Comparison of ENCODE assay signal across 24 cellular contexts in the genomic region with DNA sequence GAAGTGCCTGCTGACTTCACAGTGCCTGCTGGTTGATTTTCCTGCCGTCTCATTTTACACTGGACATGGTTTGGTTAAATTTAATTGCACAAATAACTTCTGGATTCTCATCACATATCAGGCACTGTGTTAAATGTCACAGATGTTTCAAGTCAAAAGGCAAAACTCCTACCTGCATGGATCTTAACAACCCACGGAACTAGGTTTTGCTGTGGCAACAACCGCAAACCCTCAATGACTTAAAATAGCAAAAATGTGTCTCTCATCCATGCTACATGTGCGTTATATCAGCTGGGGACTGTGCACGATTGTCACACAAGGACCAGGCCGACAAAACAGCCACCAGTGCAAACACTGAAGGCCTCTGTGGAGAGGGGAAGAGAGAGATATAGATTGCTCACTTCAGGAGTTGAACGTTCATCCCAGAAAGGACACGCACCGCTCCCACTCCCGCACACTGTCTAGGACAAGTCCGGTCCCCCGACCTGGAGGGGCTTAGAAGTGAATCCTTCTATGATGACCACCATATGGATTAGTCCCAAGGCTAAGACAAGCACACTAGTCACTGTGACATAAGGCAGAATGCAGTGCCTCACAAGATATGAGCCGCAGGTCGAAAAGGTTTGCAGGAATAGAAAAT.
DNase-seq lines count a peak whose midpoint lies in the region; ATAC-seq, FAIRE-seq and TF ChIP-seq lines count a peak whose summit lies in the region.
"Had no signal": no experiment of that assay in that cellular context is flagged by ENCODE, and none has a peak within 500 bp of the region (broad histone marks: within the 10 kb centered on the region; RNA-seq: fewer than 3 reads in every experiment).

No MANE protein-coding gene starts in this region.

- H3K4me2 ChIP-seq in H1 (ENCODE audit: insufficient read depth in 1 of 2, low read depth in 2 of 2, low read length in 2 of 2) (no peak overlapping the region), neural cell (ENCODE audit: low read length) (no peak overlapping the region)
- H3K4me2 ChIP-seq: A549; BLaER1 treated with 17β-estradiol and CSF1 and Interleukin-3, amounts not matched to agents 10 nM and 100 nM had no signal

- no peaks in the 10 kb centered on the region for H3K79me1 ChIP-seq in H1 (ENCODE audit: low read depth, low read length)

- TF ChIP-seq POLR2A in H1 (IDR thresholded peaks at IDR 0.05; ENCODE audit: control extremely low read depth in 1 of 2, low read depth in 2 of 2, low read length in 2 of 2) (no peak), stomach (IDR thresholded peaks at IDR 0.05) (no peak)

- no peak overlapping the region for H4K5ac ChIP-seq in H1 (ENCODE audit: insufficient read length, low read depth, low read length)

- no peak for FAIRE-seq in H1 (lab: Jason Lieb, UNC)
- no peak for FAIRE-seq in pancreas (lab: Jason Lieb, UNC)
- FAIRE-seq: A549, GM12891, GM18507 had no signal

- no peak overlapping the region for H3K4ac ChIP-seq in H1 (replicated peaks; ENCODE audit: insufficient read length, low read depth, low read length)

- no peaks in the 10 kb centered on the region for H3K4me1 ChIP-seq in H1 (replicated peaks in 1 of 4; ENCODE audit: control insufficient read depth in 3 of 4, insufficient read depth in 4 of 4, low read length in 3 of 4)
- H3K4me1 ChIP-seq in pancreas: no peaks in the 10 kb centered on the region
- no peaks in the 10 kb centered on the region for H3K4me1 ChIP-seq in stomach
- H3K4me1 ChIP-seq: A549; BE2C; BLaER1 treated with 17β-estradiol and CSF1 and Interleukin-3, amounts not matched to agents 10 nM and 100 nM had no signal

- H3K36me3 ChIP-seq in H1 (ENCODE audit: control insufficient read depth in 2 of 4, insufficient read depth in 4 of 4, low read length in 3 of 4): no peaks in the 10 kb centered on the region
- no peaks in the 10 kb centered on the region for H3K36me3 ChIP-seq in neural cell (ENCODE audit: insufficient read depth, low read length)
- H3K36me3 ChIP-seq in pancreas: no peaks in the 10 kb centered on the region
- H3K36me3 ChIP-seq in stomach: no peaks in the 10 kb centered on the region
- H3K36me3 ChIP-seq: BE2C; BLaER1 treated with 17β-estradiol and CSF1 and Interleukin-3, amounts not matched to agents 10 nM and 100 nM had no signal

- no peaks in the 10 kb centered on the region for H3K9me2 ChIP-seq in neural cell (ENCODE audit: insufficient read depth, low read length)

- no peaks in the 10 kb centered on the region for H3K23me2 ChIP-seq in H1 (ENCODE audit: low read depth, low read length)

- peaks cover 14% of the 10 kb centered on the region for H3K9me3 Mint-ChIP-seq in activated naive CD4-positive, alpha-beta T cell treated with anti-CD3 and anti-CD28 coated beads, Interleukin-2, amount 10 ng/mL, durations not matched to agents 7 days and 5 days
- no peaks in the 10 kb centered on the region for H3K9me3 Mint-ChIP-seq in stimulated activated effector memory CD8-positive, alpha-beta T cell treated with anti-CD3 and anti-CD28 coated beads, Interleukin-12 subunit alpha, Interleukin-12 subunit beta, amount 100 ng/mL, for 72 hours
- H3K9me3 Mint-ChIP-seq: CD4-positive, alpha-beta T cell; CD8-positive, alpha-beta memory T cell; H9 had no signal

- H2BK15ac ChIP-seq in H1 (ENCODE audit: low read length): 0 out of 2 replicates have a peak overlapping the region, but pooled peaks have one; percentile 8

- H3F3A ChIP-seq in neural cell (ENCODE audit: insufficient read depth, low read length, poor library complexity, severe bottlenecking): no peaks in the 10 kb centered on the region

- no peak overlapping the region for H2BK20ac ChIP-seq in H1 (ENCODE audit: low read length)

- no peak overlapping the region for H2AFZ ChIP-seq in H1 (ENCODE audit: low read length)
- H2AFZ ChIP-seq in neural cell (ENCODE audit: low read depth, low read length): no peak overlapping the region

- TF ChIP-seq EP300 in H1 (IDR thresholded peaks at IDR 0.05; ENCODE audit: borderline replicate concordance in 1 of 2, low read depth in 2 of 2, low read length in 2 of 2) (no peak), neural cell (conservative IDR thresholded peaks at IDR 0.05; ENCODE audit: poor library complexity, severe bottlenecking) (no peak), stomach (IDR thresholded peaks at IDR 0.05) (no peak)

- peaks cover 32% of the 10 kb centered on the region for H3K4me1 Mint-ChIP-seq in activated naive CD4-positive, alpha-beta T cell treated with anti-CD3 and anti-CD28 coated beads, Interleukin-2, amount 10 ng/mL, durations not matched to agents 7 days and 5 days
- H3K4me1 Mint-ChIP-seq in stimulated activated effector memory CD8-positive, alpha-beta T cell treated with anti-CD3 and anti-CD28 coated beads, Interleukin-12 subunit alpha, Interleukin-12 subunit beta, amount 100 ng/mL, for 72 hours: peaks cover 5% of the 10 kb centered on the region
- H3K4me1 Mint-ChIP-seq: CD14-positive monocyte had no signal

- intact Hi-C loops in posterior vena cava (cut with DNase I) (no loop called here), pancreas (cut with DNase I) (no loop called here), stomach (cut with DNase I; ENCODE audit: low total_unique reads) (no loop called here)

- H2BK5ac ChIP-seq in H1 (ENCODE audit: low read depth, low read length): no peak overlapping the region

- no peak for DNase-seq in activated naive CD4-positive, alpha-beta T cell treated with anti-CD3 and anti-CD28 coated beads, Interleukin-2, amount 10 ng/mL, durations not matched to agents 7 days and 5 days
- DNase-seq in activated naive CD4-positive, alpha-beta T cell (lab: John Stamatoyannopoulos, UW): no peak
- no peak for DNase-seq in H1 (ENCODE audit: low read depth in 1 of 2, low spot score in 2 of 2)
- DNase-seq in posterior vena cava (ENCODE audit: low spot score): peak; percentile 70
- no peak for DNase-seq in pancreas
- DNase-seq in stimulated activated effector memory CD8-positive, alpha-beta T cell treated with anti-CD3 and anti-CD28 coated beads, Interleukin-12 subunit alpha, Interleukin-12 subunit beta, amount 100 ng/mL, for 72 hours (ENCODE audit: low spot score in 2 of 2): no peak
- no peak for DNase-seq in stomach
- DNase-seq: 8988T; ACHN; AML-193; BE2C; CD4-positive, alpha-beta T cell; CD8-positive, alpha-beta memory T cell; DMS53; DMS79 treated with DMSO at 0.1 percent for 48 hours; GF-D8; H9 had no signal

- no peak overlapping the region for H4K8ac ChIP-seq in H1 (ENCODE audit: extremely low read depth, insufficient read depth, low read length)

- no peak overlapping the region for H2BK12ac ChIP-seq in H1 (ENCODE audit: low read depth, low read length)

- H4K20me1 ChIP-seq in H1 (replicated peaks in 1 of 2; ENCODE audit: control insufficient read depth in 1 of 2, insufficient read depth in 2 of 2, low read length in 2 of 2): no peaks in the 10 kb centered on the region
- no peaks in the 10 kb centered on the region for H4K20me1 ChIP-seq in neural cell (ENCODE audit: insufficient read depth)
- H4K20me1 ChIP-seq: BLaER1 treated with 17β-estradiol and CSF1 and Interleukin-3, amounts not matched to agents 10 nM and 100 nM had no signal

- H3K4me3 Mint-ChIP-seq in activated naive CD4-positive, alpha-beta T cell treated with anti-CD3 and anti-CD28 coated beads, Interleukin-2, amount 10 ng/mL, durations not matched to agents 7 days and 5 days: no peak overlapping the region
- H3K4me3 Mint-ChIP-seq in stimulated activated effector memory CD8-positive, alpha-beta T cell treated with anti-CD3 and anti-CD28 coated beads, Interleukin-12 subunit alpha, Interleukin-12 subunit beta, amount 100 ng/mL, for 72 hours: no peak overlapping the region
- H3K4me3 Mint-ChIP-seq: CD14-positive monocyte; CD4-positive, alpha-beta T cell; CD8-positive, alpha-beta memory T cell; H9 had no signal

- H3K27ac Mint-ChIP-seq in activated naive CD4-positive, alpha-beta T cell treated with anti-CD3 and anti-CD28 coated beads, Interleukin-2, amount 10 ng/mL, durations not matched to agents 7 days and 5 days: peak overlapping the region; percentile 15
- no peak overlapping the region for H3K27ac Mint-ChIP-seq in stimulated activated effector memory CD8-positive, alpha-beta T cell treated with anti-CD3 and anti-CD28 coated beads, Interleukin-12 subunit alpha, Interleukin-12 subunit beta, amount 100 ng/mL, for 72 hours
- H3K27ac Mint-ChIP-seq: CD14-positive monocyte; CD4-positive, alpha-beta T cell; CD8-positive, alpha-beta memory T cell; H9 had no signal

- POLR2A ChIA-PET in H1 (lab: Charles Lee; ENCODE audit: partially characterized antibody): no interaction called here

- H2BK120ac ChIP-seq in H1 (replicated peaks; ENCODE audit: low read depth, low read length): no peak overlapping the region

- no peak overlapping the region for H3K23ac ChIP-seq in H1 (ENCODE audit: insufficient read length)

- TF ChIP-seq RAD21 in H1 (IDR thresholded peaks at IDR 0.05 in 1 of 2, conservative IDR thresholded peaks at IDR 0.05 in 1 of 2; ENCODE audit: low read depth in 2 of 2, low read length in 2 of 2): no peak
- no peak for TF ChIP-seq RAD21 in neural cell (conservative IDR thresholded peaks at IDR 0.05)

- 93% methylated on average over 14 of the region's 14 CpGs; no CpG with 5 or more reads in 1 of the 2 experiments for WGBS in H1 (ENCODE audit: extremely low coverage in 1 of 2, insufficient coverage in 1 of 2, insufficient read length in 1 of 2, insufficient replicate concordance in 2 of 2, low coverage in 1 of 2, low lambda C conversion rate in 2 of 2, missing lambda C conversion rate in 1 of 2), 2 experiments
- WGBS in pancreas, 2 donors: 84 to 89% methylated on average over 14 of the region's 14 CpGs
- WGBS in stomach, 5 donors: 87 to 92% (median 89%) methylated on average over 14 of the region's 14 CpGs

- no peak overlapping the region for H3K4me3 ChIP-seq in H1 (ENCODE audit: extremely low read depth in 1 of 4, insufficient read depth in 2 of 4, low read depth in 3 of 4, low read length in 4 of 4)
- no peak overlapping the region for H3K4me3 ChIP-seq in neural cell (ENCODE audit: low read length)
- H3K4me3 ChIP-seq in pancreas: no peak overlapping the region
- H3K4me3 ChIP-seq in stomach: no peak overlapping the region
- H3K4me3 ChIP-seq: A549; BLaER1 treated with 17β-estradiol and CSF1 and Interleukin-3, amounts not matched to agents 10 nM and 100 nM had no signal

- H3K9me3 ChIP-seq in H1 (ENCODE audit: insufficient read depth in 2 of 2, low read depth in 1 of 2, low read length in 1 of 2): no peaks in the 10 kb centered on the region
- H3K9me3 ChIP-seq in neural cell (ENCODE audit: low read length): no peaks in the 10 kb centered on the region
- H3K9me3 ChIP-seq in pancreas: no peaks in the 10 kb centered on the region
- no peaks in the 10 kb centered on the region for H3K9me3 ChIP-seq in stomach
- H3K9me3 ChIP-seq: A549; BE2C; BLaER1 treated with 17β-estradiol and CSF1 and Interleukin-3, amounts not matched to agents 10 nM and 100 nM had no signal

- no peak for ATAC-seq in pancreas
- no peak for ATAC-seq in stimulated activated effector memory CD8-positive, alpha-beta T cell treated with anti-CD3 and anti-CD28 coated beads, Interleukin-12 subunit alpha, Interleukin-12 subunit beta, amount 100 ng/mL, for 72 hours
- ATAC-seq: A549, HCT116 had no signal

- no peak overlapping the region for H4K91ac ChIP-seq in H1 (replicated peaks; ENCODE audit: insufficient read length, low read length)

- H3K27me3 Mint-ChIP-seq in activated naive CD4-positive, alpha-beta T cell treated with anti-CD3 and anti-CD28 coated beads, Interleukin-2, amount 10 ng/mL, durations not matched to agents 7 days and 5 days: peaks cover 35% of the 10 kb centered on the region

- CTCF ChIA-PET in activated naive CD4-positive, alpha-beta T cell treated with anti-CD3 and anti-CD28 coated beads, Interleukin-2, amount 10 ng/mL, durations not matched to agents 7 days and 5 days (lab: Charles Lee): no interaction called here
- CTCF ChIA-PET in H1 (lab: Charles Lee; ENCODE audit: partially characterized antibody): interaction anchor here (0.9 kb wide), 1 partner anchor 10 kb away, joined by 4 read pairs; no protein-coding TSS in a partner anchor

- no peak overlapping the region for H3K27ac ChIP-seq in H1 (ENCODE audit: low read depth, low read length)
- H3K27ac ChIP-seq in neural cell (ENCODE audit: low read length): peak overlapping the region; percentile 9
- H3K27ac ChIP-seq in pancreas: no peak overlapping the region
- H3K27ac ChIP-seq in stomach: no peak overlapping the region
- H3K27ac ChIP-seq: A549; BLaER1 treated with 17β-estradiol and CSF1 and Interleukin-3, amounts not matched to agents 10 nM and 100 nM had no signal

- no peak overlapping the region for H2AK5ac ChIP-seq in H1 (ENCODE audit: low read depth, low read length)

- H3K9ac ChIP-seq in H1 (replicated peaks in 1 of 4; ENCODE audit: extremely low read depth in 1 of 4, low read depth in 3 of 4, low read length in 3 of 4) (no peak overlapping the region), neural cell (ENCODE audit: low read length) (no peak overlapping the region)
- H3K9ac ChIP-seq: BLaER1 treated with 17β-estradiol and CSF1 and Interleukin-3, amounts not matched to agents 10 nM and 100 nM had no signal

- peaks cover 11% of the 10 kb centered on the region for H3K36me3 Mint-ChIP-seq in activated naive CD4-positive, alpha-beta T cell treated with anti-CD3 and anti-CD28 coated beads, Interleukin-2, amount 10 ng/mL, durations not matched to agents 7 days and 5 days
- H3K36me3 Mint-ChIP-seq in stimulated activated effector memory CD8-positive, alpha-beta T cell treated with anti-CD3 and anti-CD28 coated beads, Interleukin-12 subunit alpha, Interleukin-12 subunit beta, amount 100 ng/mL, for 72 hours: no peaks in the 10 kb centered on the region
- H3K36me3 Mint-ChIP-seq: CD14-positive monocyte; CD8-positive, alpha-beta memory T cell had no signal

- no peak overlapping the region for H3K56ac ChIP-seq in H1 (replicated peaks; ENCODE audit: insufficient read length, low read depth, low read length)

- TF ChIP-seq CTCF in H1 (IDR thresholded peaks at IDR 0.05; ENCODE audit: control extremely low read depth in 1 of 3, insufficient read depth in 1 of 3, low read depth in 1 of 3, low read length in 3 of 3) (no peak), neural cell (IDR thresholded peaks at IDR 0.05; ENCODE audit: poor library complexity, severe bottlenecking) (no peak), pancreas (IDR thresholded peaks at IDR 0.05) (no peak), stomach (IDR thresholded peaks at IDR 0.05) (no peak)

- H3K18ac ChIP-seq in H1 (ENCODE audit: extremely low read depth, low read length): no peak overlapping the region

- no peaks in the 10 kb centered on the region for H3K27me3 ChIP-seq in H1 (replicated peaks in 1 of 4; ENCODE audit: control insufficient read depth in 3 of 4, extremely low read depth in 1 of 4, insufficient read depth in 3 of 4, low read length in 3 of 4)
- no peaks in the 10 kb centered on the region for H3K27me3 ChIP-seq in neural cell (ENCODE audit: insufficient read depth, low read depth, low read length)
- H3K27me3 ChIP-seq in pancreas: no peaks in the 10 kb centered on the region
- H3K27me3 ChIP-seq in stomach: no peaks in the 10 kb centered on the region
- H3K27me3 ChIP-seq: BLaER1 treated with 17β-estradiol and CSF1 and Interleukin-3, amounts not matched to agents 10 nM and 100 nM had no signal

- H3K14ac ChIP-seq in H1 (ENCODE audit: insufficient read length): no peak overlapping the region

- H3K79me2 ChIP-seq in H1 (ENCODE audit: control insufficient read depth in 1 of 2, insufficient read depth in 2 of 2, low read length in 2 of 2) (no peaks in the 10 kb centered on the region), neural cell (replicated peaks; ENCODE audit: insufficient read depth, low read length) (no peaks in the 10 kb centered on the region)
